Comparison of ENCODE assay signal across 24 cellular contexts in the genomic region with DNA sequence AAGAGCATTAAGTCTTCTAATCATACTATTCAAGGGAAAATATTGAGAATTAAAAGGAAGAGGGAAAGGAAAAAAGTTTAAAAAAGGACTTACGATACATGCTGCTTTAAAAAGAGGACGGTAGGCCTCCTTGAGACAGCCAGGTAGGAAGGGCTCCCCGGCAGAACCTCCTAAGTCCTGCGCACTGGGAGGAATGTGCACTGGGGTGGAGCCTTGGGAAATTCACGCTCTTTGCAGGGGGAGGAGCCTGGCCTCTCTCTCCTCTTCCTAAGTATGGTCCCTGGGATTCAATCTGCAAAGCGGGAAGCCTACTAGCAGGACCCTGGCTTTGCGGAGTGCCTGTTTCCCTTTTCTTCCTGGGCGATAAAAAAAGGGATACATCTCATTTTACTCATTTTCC.
DNase-seq lines count a peak whose midpoint lies in the region; ATAC-seq, FAIRE-seq and TF ChIP-seq lines count a peak whose summit lies in the region.
"Had no signal": no experiment of that assay in that cellular context is flagged by ENCODE, and none has a peak within 500 bp of the region (broad histone marks: within the 10 kb centered on the region; RNA-seq: fewer than 3 reads in every experiment).

No MANE protein-coding gene starts in this region.

- intact Hi-C loops in posterior cingulate gyrus (cut with DNase I), result no loop called here

- no peaks in the 10 kb centered on the region for H3K36me3 ChIP-seq in H1 (ENCODE audit: control insufficient read depth in 2 of 4, insufficient read depth in 4 of 4, low read length in 3 of 4)
- H3K36me3 ChIP-seq in smooth muscle cell (ENCODE audit: low read depth), result no peaks in the 10 kb centered on the region
- H3K36me3 ChIP-seq: BLaER1, HAP-1 had no signal

- H3K4me3 Mint-ChIP-seq in H9, result no peak overlapping the region
- H3K4me3 Mint-ChIP-seq: B cell; CD4-positive, CD25-positive, alpha-beta regulatory T cell; CD8-positive, alpha-beta T cell; HFFc6 had no signal

- H3F3A ChIP-seq in smooth muscle cell (ENCODE audit: low read depth), result no peaks in the 10 kb centered on the region

- H3T11ph ChIP-seq in H9 (ENCODE audit: low read length), result no peak overlapping the region

- no peak overlapping the region for H2BK120ac ChIP-seq in H9 (ENCODE audit: low read depth, low read length, poor library complexity, severe bottlenecking)
- H2BK120ac ChIP-seq in H1 (replicated peaks; ENCODE audit: low read depth, low read length), result no peak overlapping the region

- POLR2A ChIA-PET in H1 (lab: Charles Lee; ENCODE audit: partially characterized antibody), result no interaction called here

- H2BK20ac ChIP-seq in H9 (ENCODE audit: low read depth, low read length, poor library complexity, severe bottlenecking), result no peak overlapping the region
- no peak overlapping the region for H2BK20ac ChIP-seq in H1 (ENCODE audit: low read length)

- H3K4me1 ChIP-seq in H9 (ENCODE audit: insufficient read depth, low read length), result peaks cover 3% of the 10 kb centered on the region
- H3K4me1 ChIP-seq in H1 (replicated peaks in 1 of 4; ENCODE audit: control insufficient read depth in 3 of 4, insufficient read depth in 4 of 4, low read length in 3 of 4), result peaks cover 0 to 3% (median 0%) of the 10 kb centered on the region in 4 experiments; a peak in 1 of 7 replicates
- H3K4me1 ChIP-seq in smooth muscle cell (ENCODE audit: low read depth), result no peaks in the 10 kb centered on the region
- H3K4me1 ChIP-seq: Caco-2 had no signal

- H3K4me3 ChIP-seq in H1 (ENCODE audit: extremely low read depth in 1 of 4, insufficient read depth in 2 of 4, low read depth in 3 of 4, low read length in 4 of 4) (no peak overlapping the region), smooth muscle cell (no peak overlapping the region)
- H3K4me3 ChIP-seq: BLaER1, GM12878, HAP-1 had no signal

- H3K79me1 ChIP-seq in H9 (ENCODE audit: insufficient read depth, low read depth, low read length, poor library complexity, severe bottlenecking) (no peaks in the 10 kb centered on the region), H1 (ENCODE audit: low read depth, low read length) (no peaks in the 10 kb centered on the region)

- H3K27ac Mint-ChIP-seq in H9, result no peak overlapping the region
- H3K27ac Mint-ChIP-seq: B cell; CD4-positive, CD25-positive, alpha-beta regulatory T cell; CD8-positive, alpha-beta T cell; HFFc6 had no signal

- no CpG with 5 or more reads among the region's 8 CpGs for WGBS in H9 (ENCODE audit: extremely low coverage, insufficient read length, low lambda C conversion rate)
- 76% methylated on average over 8 of the region's 8 CpGs; no CpG with 5 or more reads in 1 of the 2 experiments for WGBS in H1 (ENCODE audit: extremely low coverage in 1 of 2, insufficient coverage in 1 of 2, insufficient read length in 1 of 2, insufficient replicate concordance in 2 of 2, low coverage in 1 of 2, low lambda C conversion rate in 2 of 2, missing lambda C conversion rate in 1 of 2), 2 experiments
- WGBS in smooth muscle cell (ENCODE audit: low lambda C conversion rate), result 89% methylated on average over 8 of the region's 8 CpGs

- H2BK5ac ChIP-seq in H9 (ENCODE audit: insufficient read length, low read length) (no peak overlapping the region), H1 (ENCODE audit: low read depth, low read length) (no peak overlapping the region)

- H2AK5ac ChIP-seq in H9 (ENCODE audit: insufficient read length, low read length), result no peak overlapping the region
- H2AK5ac ChIP-seq in H1 (ENCODE audit: low read depth, low read length), result no peak overlapping the region

- H3K36me3 Mint-ChIP-seq in H9 (ENCODE audit: insufficient read depth in 1 of 3, low read depth in 3 of 3), result no peaks in the 10 kb centered on the region
- H3K36me3 Mint-ChIP-seq: CD4-positive, CD25-positive, alpha-beta regulatory T cell; CD8-positive, alpha-beta T cell had no signal

- H3K9me3 Mint-ChIP-seq in H9, result peaks cover 0 to 3% of the 10 kb centered on the region in 2 experiments; a peak in 1 of 5 replicates
- H3K9me3 Mint-ChIP-seq: CD8-positive, alpha-beta T cell had no signal

- TF ChIP-seq CTCF in H9 (conservative IDR thresholded peaks at IDR 0.05) (no peak), H1 (IDR thresholded peaks at IDR 0.05; ENCODE audit: control extremely low read depth in 1 of 3, insufficient read depth in 1 of 3, low read depth in 1 of 3, low read length in 3 of 3) (no peak), smooth muscle cell (IDR thresholded peaks at IDR 0.05; ENCODE audit: borderline replicate concordance, insufficient read depth, poor library complexity, severe bottlenecking) (no peak)

- H3K27ac ChIP-seq in H9 (ENCODE audit: insufficient read length, low read depth, low read length) (no peak overlapping the region), H1 (ENCODE audit: low read depth, low read length) (no peak overlapping the region), smooth muscle cell (ENCODE audit: low read depth) (no peak overlapping the region)
- H3K27ac ChIP-seq: 22Rv1, BLaER1, C4-2B had no signal

- peaks cover 10 to 29% of the 10 kb centered on the region in 2 experiments for H3K4me1 Mint-ChIP-seq in H9
- H3K4me1 Mint-ChIP-seq: B cell; CD4-positive, CD25-positive, alpha-beta regulatory T cell had no signal

- TF ChIP-seq POLR2A in H1 (IDR thresholded peaks at IDR 0.05; ENCODE audit: control extremely low read depth in 1 of 2, low read depth in 2 of 2, low read length in 2 of 2), result no peak

- H4K8ac ChIP-seq in H9 (replicated peaks; ENCODE audit: insufficient read length, low read depth, low read length), result no peak overlapping the region
- no peak overlapping the region for H4K8ac ChIP-seq in H1 (ENCODE audit: extremely low read depth, insufficient read depth, low read length)

- no peak for TF ChIP-seq RAD21 in H1 (IDR thresholded peaks at IDR 0.05 in 1 of 2, conservative IDR thresholded peaks at IDR 0.05 in 1 of 2; ENCODE audit: low read depth in 2 of 2, low read length in 2 of 2)

- no peak overlapping the region for H2BK15ac ChIP-seq in H9 (ENCODE audit: low read depth, low read length)
- H2BK15ac ChIP-seq in H1 (ENCODE audit: low read length), result no peak overlapping the region

- H2BK12ac ChIP-seq in H9 (ENCODE audit: insufficient read length, low read depth, low read length) (no peak overlapping the region), H1 (ENCODE audit: low read depth, low read length) (no peak overlapping the region)

- H2AFZ ChIP-seq in H9 (ENCODE audit: low read length) (no peak overlapping the region), H1 (ENCODE audit: low read length) (0 out of 2 replicates have a peak overlapping the region, but pooled peaks have one; percentile 63), smooth muscle cell (ENCODE audit: low read depth) (peak overlapping the region; percentile 57)

- H3K79me2 ChIP-seq in H9 (ENCODE audit: insufficient read depth, low read length) (no peaks in the 10 kb centered on the region), H1 (ENCODE audit: control insufficient read depth in 1 of 2, insufficient read depth in 2 of 2, low read length in 2 of 2) (no peaks in the 10 kb centered on the region), smooth muscle cell (ENCODE audit: low read depth) (no peaks in the 10 kb centered on the region)

- H3K9me3 ChIP-seq in H9 (ENCODE audit: control insufficient read depth, low read depth, low read length) (no peaks in the 10 kb centered on the region), H1 (ENCODE audit: insufficient read depth in 2 of 2, low read depth in 1 of 2, low read length in 1 of 2) (no peaks in the 10 kb centered on the region), smooth muscle cell (replicated peaks; ENCODE audit: low read depth) (no peaks in the 10 kb centered on the region)
- H3K9me3 ChIP-seq: Caco-2, HAP-1 had no signal

- ATAC-seq in GM21423 (IDR thresholded peaks at IDR 0.05; ENCODE audit: unreplicated experiment) (no peak), GM21515 (IDR thresholded peaks at IDR 0.05; ENCODE audit: unreplicated experiment) (no peak), HG02852 (IDR thresholded peaks at IDR 0.05; ENCODE audit: unreplicated experiment) (no peak)
- ATAC-seq: CD8-positive, alpha-beta T cell; GM12878 had no signal

- H3K27me3 Mint-ChIP-seq in H9 (ENCODE audit: low read depth), result no peaks in the 10 kb centered on the region
- H3K27me3 Mint-ChIP-seq: B cell; CD4-positive, CD25-positive, alpha-beta regulatory T cell had no signal

- H3K9ac ChIP-seq in H9 (ENCODE audit: extremely low read depth, insufficient read length, low read length) (no peak overlapping the region), H1 (replicated peaks in 1 of 4; ENCODE audit: extremely low read depth in 1 of 4, low read depth in 3 of 4, low read length in 3 of 4) (no peak overlapping the region), smooth muscle cell (ENCODE audit: low read depth) (no peak overlapping the region)
- H3K9ac ChIP-seq: BLaER1 had no signal

- no peak for TF ChIP-seq EP300 in H1 (IDR thresholded peaks at IDR 0.05; ENCODE audit: borderline replicate concordance in 1 of 2, low read depth in 2 of 2, low read length in 2 of 2)

- CTCF ChIA-PET in H1 (lab: Charles Lee; ENCODE audit: partially characterized antibody), result interaction anchor here (1.5 kb wide), 1 partner anchor 9 kb away, joined by 4 read pairs; no protein-coding TSS in a partner anchor

- H3K4me2 ChIP-seq in H9 (ENCODE audit: insufficient read depth, insufficient read length, low read length), result no peak overlapping the region
- no peak overlapping the region for H3K4me2 ChIP-seq in H1 (ENCODE audit: insufficient read depth in 1 of 2, low read depth in 2 of 2, low read length in 2 of 2)
- H3K4me2 ChIP-seq in smooth muscle cell, result no peak overlapping the region
- H3K4me2 ChIP-seq: BLaER1 had no signal

- DNase-seq in ELF-1 (ENCODE audit: low read depth, low spot score) (peak; percentile 8), H9 (peak; percentile 41), H1 (ENCODE audit: low read depth in 1 of 2, low spot score in 2 of 2) (no peak), smooth muscle cell (lab: John Stamatoyannopoulos, UW; ENCODE audit: unreplicated experiment) (no peak), posterior cingulate gyrus (no peak)
- DNase-seq: Caco-2; CD4-positive, CD25-positive, alpha-beta regulatory T cell; CD8-positive, alpha-beta T cell; DMS153; DND-41; GDM1; GOT3; HFFc6 had no signal

- no peak overlapping the region for H3K4ac ChIP-seq in H9 (ENCODE audit: low read depth, low read length)
- H3K4ac ChIP-seq in H1 (replicated peaks; ENCODE audit: insufficient read length, low read depth, low read length), result no peak overlapping the region

- H3K23me2 ChIP-seq in H9 (ENCODE audit: insufficient read length, low read depth, low read length, poor library complexity, severe bottlenecking) (no peaks in the 10 kb centered on the region), H1 (ENCODE audit: low read depth, low read length) (no peaks in the 10 kb centered on the region)

- no peak overlapping the region for H4K5ac ChIP-seq in H9 (ENCODE audit: insufficient read length, low read depth, low read length)
- H4K5ac ChIP-seq in H1 (ENCODE audit: insufficient read length, low read depth, low read length), result no peak overlapping the region

- H4K20me1 ChIP-seq in H9 (ENCODE audit: control insufficient read depth, insufficient read depth, insufficient read length) (no peaks in the 10 kb centered on the region), H1 (replicated peaks in 1 of 2; ENCODE audit: control insufficient read depth in 1 of 2, insufficient read depth in 2 of 2, low read length in 2 of 2) (no peaks in the 10 kb centered on the region), smooth muscle cell (ENCODE audit: low read depth) (no peaks in the 10 kb centered on the region)
- H4K20me1 ChIP-seq: BLaER1 had no signal

- H3K56ac ChIP-seq in H9 (ENCODE audit: insufficient read length, low read depth, low read length), result no peak overlapping the region
- no peak overlapping the region for H3K56ac ChIP-seq in H1 (replicated peaks; ENCODE audit: insufficient read length, low read depth, low read length)

- H4K91ac ChIP-seq in H9 (ENCODE audit: insufficient read length, low read depth, low read length), result no peak overlapping the region
- H4K91ac ChIP-seq in H1 (replicated peaks; ENCODE audit: insufficient read length, low read length), result no peak overlapping the region

- H3K18ac ChIP-seq in H9 (ENCODE audit: insufficient read length, low read depth, low read length), result no peak overlapping the region
- H3K18ac ChIP-seq in H1 (ENCODE audit: extremely low read depth, low read length), result no peak overlapping the region

- no peak for FAIRE-seq in H1 (lab: Jason Lieb, UNC)
- FAIRE-seq: A204.1, GM12878, GM18507 had no signal

- H3K23ac ChIP-seq in H9 (ENCODE audit: insufficient read length, low read depth, low read length) (no peak overlapping the region), H1 (ENCODE audit: insufficient read length) (no peak overlapping the region)

- H3K14ac ChIP-seq in H9 (ENCODE audit: insufficient read depth, low read length) (no peak overlapping the region), H1 (ENCODE audit: insufficient read length) (no peak overlapping the region)

- H3K27me3 ChIP-seq in H9 (ENCODE audit: insufficient read depth, low read length), result no peaks in the 10 kb centered on the region
- no peaks in the 10 kb centered on the region for H3K27me3 ChIP-seq in H1 (replicated peaks in 1 of 4; ENCODE audit: control insufficient read depth in 3 of 4, extremely low read depth in 1 of 4, insufficient read depth in 3 of 4, low read length in 3 of 4)
- no peaks in the 10 kb centered on the region for H3K27me3 ChIP-seq in smooth muscle cell (ENCODE audit: low read depth)
- H3K27me3 ChIP-seq: BLaER1 had no signal

Comparison
In these comparisons a context has a peak if more than half of its experiments do, and no peak if none do; other contexts are left out.
1. DNase-seq: peak in ELF-1 (single experiment) and H9 (single experiment); none in H1 (0 of 2), smooth muscle cell (single experiment) and posterior cingulate gyrus (0 of 10).